ENCODE assay signal across 20 cellular contexts in genomic region chr2:151520976-151521375, GRCh38.
A peak's percentile ranks its signal among the peaks of the same experiment; 100 is the strongest.
DNase-seq lines count a peak whose midpoint lies in the region; ATAC-seq and TF ChIP-seq lines count a peak whose summit lies in the region.
"Had no signal": no experiment of that assay in that cellular context is flagged by ENCODE, and none has a peak within 500 bp of the region (broad histone marks: within the 10 kb centered on the region; RNA-seq: fewer than 3 reads in every experiment).

No MANE protein-coding gene starts in this region.

- H3K4me1 Mint-ChIP-seq in endodermal cell = peaks cover 5% of the 10 kb centered on the region
- H3K4me1 Mint-ChIP-seq: CD4-positive, CD25-positive, alpha-beta regulatory T cell had no signal

- no peak overlapping the region for H2BK15ac ChIP-seq in IMR-90 (ENCODE audit: low read depth, low read length)

- H2AK5ac ChIP-seq in IMR-90 (ENCODE audit: low read depth, low read length) = no peak overlapping the region

- H3K27ac Mint-ChIP-seq in endodermal cell = peak overlapping the region; percentile 67
- H3K27ac Mint-ChIP-seq: CD4-positive, CD25-positive, alpha-beta regulatory T cell had no signal

- no peak overlapping the region for H3K56ac ChIP-seq in IMR-90 (ENCODE audit: extremely low read depth, insufficient read depth, low read length)

- in situ Hi-C loops in IMR-90 (cut with MboI; ENCODE audit: low sequenced_read_pairs) = no loop called here

- no peak for TF ChIP-seq POLR2A in IMR-90 (IDR thresholded peaks at IDR 0.05; ENCODE audit: low read depth, low read length)

- H3K36me3 ChIP-seq in IMR-90 (ENCODE audit: control insufficient read depth, insufficient read depth, low read length) (no peaks in the 10 kb centered on the region), endodermal cell (ENCODE audit: control insufficient read depth, insufficient read depth, low read length) (no peaks in the 10 kb centered on the region), neural cell (ENCODE audit: insufficient read depth, low read length) (no peaks in the 10 kb centered on the region), smooth muscle cell (ENCODE audit: low read depth) (no peaks in the 10 kb centered on the region)
- H3K36me3 ChIP-seq: BE2C, Peyer's patch had no signal

- H4K91ac ChIP-seq in IMR-90 (ENCODE audit: insufficient read depth, low read depth, low read length) = no peak overlapping the region

- H3K4me2 ChIP-seq in IMR-90 (ENCODE audit: low read depth, low read length) (no peak overlapping the region), neural cell (ENCODE audit: low read length) (no peak overlapping the region), smooth muscle cell (no peak overlapping the region)
- H3K4me2 ChIP-seq: A549, KMS-11 had no signal

- no peak overlapping the region for H2BK20ac ChIP-seq in IMR-90 (ENCODE audit: low read depth, low read length)

- H3K79me2 ChIP-seq in neural cell (replicated peaks; ENCODE audit: insufficient read depth, low read length) (no peaks in the 10 kb centered on the region), smooth muscle cell (ENCODE audit: low read depth) (no peaks in the 10 kb centered on the region)

- H4K20me1 ChIP-seq in IMR-90 (ENCODE audit: insufficient read depth, low read length) (no peaks in the 10 kb centered on the region), neural cell (ENCODE audit: insufficient read depth) (no peaks in the 10 kb centered on the region), smooth muscle cell (ENCODE audit: low read depth) (no peaks in the 10 kb centered on the region)

- DNase-seq in IMR-90 = no peak
- no peak for DNase-seq in endodermal cell
- no peak for DNase-seq in smooth muscle cell (lab: John Stamatoyannopoulos, UW; ENCODE audit: unreplicated experiment)
- no peak for DNase-seq in midbrain (lab: John Stamatoyannopoulos, UW)
- no peak for DNase-seq in AG08395 (ENCODE audit: low spot score)
- DNase-seq in stimulated activated naive CD4-positive, alpha-beta T cell treated with Interleukin-2 at 50 U/mL for 16 hours (lab: John Stamatoyannopoulos, UW) = no peak
- DNase-seq: BE2C; CD4-positive, CD25-positive, alpha-beta regulatory T cell; EL; GF-D8; H7; NCI-H1105 treated with DMSO at 0.1 percent for 48 hours; NCI-H2081; NCI-H2171 treated with DMSO at 0.1 percent for 48 hours; NCI-H524 treated with DMSO at 0.1 percent for 48 hours; NCI-H82; Peyer's patch had no signal

- no peak overlapping the region for H3K4ac ChIP-seq in IMR-90 (ENCODE audit: low read depth, low read length)

- no peak overlapping the region for H3K23ac ChIP-seq in IMR-90 (ENCODE audit: low read depth, low read length)

- H2BK120ac ChIP-seq in IMR-90 (ENCODE audit: low read depth, low read length) = no peak overlapping the region

- no peak for TF ChIP-seq RAD21 in IMR-90 (IDR thresholded peaks at IDR 0.05; ENCODE audit: low read length)
- TF ChIP-seq RAD21 in neural cell (conservative IDR thresholded peaks at IDR 0.05) = no peak

- H3K9me3 ChIP-seq in IMR-90 (ENCODE audit: control insufficient read depth, insufficient read depth, low read length) (no peaks in the 10 kb centered on the region), endodermal cell (ENCODE audit: control insufficient read depth, low read length) (no peaks in the 10 kb centered on the region), neural cell (ENCODE audit: low read length) (no peaks in the 10 kb centered on the region), smooth muscle cell (replicated peaks; ENCODE audit: low read depth) (no peaks in the 10 kb centered on the region)
- H3K9me3 ChIP-seq: A549, BE2C, Peyer's patch had no signal

- intact Hi-C loops in IMR-90 (cut with micrococcal nuclease) = no loop called here

- no CpG with 5 or more reads among the region's 1 CpG for WGBS in IMR-90 (ENCODE audit: extremely low coverage in 2 of 2, insufficient read length in 1 of 2), 2 experiments
- 75% methylated on average over 1 of the region's 1 CpG; no CpG with 5 or more reads in 1 of the 2 experiments for WGBS in endodermal cell (ENCODE audit: insufficient coverage in 1 of 2, insufficient read length in 1 of 2), 2 experiments
- 71% methylated on average over 1 of the region's 1 CpG for WGBS in smooth muscle cell (ENCODE audit: low lambda C conversion rate)

- H3K9me1 ChIP-seq in IMR-90 (ENCODE audit: insufficient read depth, low read length) = no peaks in the 10 kb centered on the region

- H3K9me3 Mint-ChIP-seq in endodermal cell = no peaks in the 10 kb centered on the region

- H2AFZ ChIP-seq in IMR-90 (replicated peaks; ENCODE audit: low read length, poor library complexity) = no peak overlapping the region
- H2AFZ ChIP-seq in neural cell (ENCODE audit: low read depth, low read length) = no peak overlapping the region
- peak overlapping the region; percentile 2 for H2AFZ ChIP-seq in smooth muscle cell (ENCODE audit: low read depth)

- peak; percentile 82 for TF ChIP-seq EP300 in neural cell (conservative IDR thresholded peaks at IDR 0.05; ENCODE audit: poor library complexity, severe bottlenecking)

- no peak overlapping the region for H3K4me3 Mint-ChIP-seq in endodermal cell
- H3K4me3 Mint-ChIP-seq: CD4-positive, CD25-positive, alpha-beta regulatory T cell had no signal

- H3K4me1 ChIP-seq in IMR-90 (ENCODE audit: control insufficient read depth, insufficient read depth, low read length) = no peaks in the 10 kb centered on the region
- no peaks in the 10 kb centered on the region for H3K4me1 ChIP-seq in endodermal cell (ENCODE audit: control insufficient read depth, insufficient read depth, low read length)
- H3K4me1 ChIP-seq in smooth muscle cell (ENCODE audit: low read depth) = peaks cover 4% of the 10 kb centered on the region
- H3K4me1 ChIP-seq: A549, BE2C, Peyer's patch had no signal

- H3K9ac ChIP-seq in IMR-90 (ENCODE audit: low read depth, low read length) = no peak overlapping the region
- H3K9ac ChIP-seq in endodermal cell (ENCODE audit: extremely low read depth, low read length, poor library complexity, severe bottlenecking) = no peak overlapping the region
- no peak overlapping the region for H3K9ac ChIP-seq in neural cell (ENCODE audit: low read length)
- H3K9ac ChIP-seq in smooth muscle cell (ENCODE audit: low read depth) = no peak overlapping the region
- H3K9ac ChIP-seq: KMS-11 had no signal

- no peaks in the 10 kb centered on the region for H3K79me1 ChIP-seq in IMR-90 (ENCODE audit: low read depth in 1 of 2, low read length in 2 of 2)

- H3K36me3 Mint-ChIP-seq in endodermal cell (ENCODE audit: low read depth) = no peaks in the 10 kb centered on the region

- no peak overlapping the region for H3K14ac ChIP-seq in IMR-90 (replicated peaks; ENCODE audit: low read depth, low read length)

- no TSS peak for BruUV-seq in IMR-90 (replicated peaks; lab: Mats Ljungman, UMichigan)

- POLR2A ChIA-PET in IMR-90 (lab: Charles Lee; ENCODE audit: unreplicated experiment) = no interaction called here

- dilution Hi-C loops in IMR-90 (cut with HindIII; ENCODE audit: low sequenced_read_pairs, unreplicated experiment) = no loop called here

- H4K5ac ChIP-seq in IMR-90 (ENCODE audit: low read depth, low read length) = no peak overlapping the region

- no peak overlapping the region for H3K18ac ChIP-seq in IMR-90 (ENCODE audit: low read depth, low read length)

- H2BK5ac ChIP-seq in IMR-90 (ENCODE audit: low read depth, low read length, poor library complexity, severe bottlenecking) = no peak overlapping the region

- CTCF ChIA-PET in IMR-90 (lab: Yijun Ruan, JAX) = no interaction called here

- H3K9me2 ChIP-seq in neural cell (ENCODE audit: insufficient read depth, low read length) = no peaks in the 10 kb centered on the region

- no peak for TF ChIP-seq CTCF in IMR-90 (conservative IDR thresholded peaks at IDR 0.05; ENCODE audit: low read depth, low read length)
- TF ChIP-seq CTCF in endodermal cell (conservative IDR thresholded peaks at IDR 0.05) = no peak
- TF ChIP-seq CTCF in neural cell (IDR thresholded peaks at IDR 0.05; ENCODE audit: poor library complexity, severe bottlenecking) = no peak
- no peak for TF ChIP-seq CTCF in smooth muscle cell (IDR thresholded peaks at IDR 0.05; ENCODE audit: borderline replicate concordance, insufficient read depth, poor library complexity, severe bottlenecking)

- H3K27ac ChIP-seq in IMR-90 (ENCODE audit: insufficient read depth, low read length) (no peak overlapping the region), endodermal cell (ENCODE audit: low read depth, low read length) (no peak overlapping the region), neural cell (ENCODE audit: low read length) (no peak overlapping the region), smooth muscle cell (ENCODE audit: low read depth) (no peak overlapping the region)
- H3K27ac ChIP-seq: A549, KMS-11, Peyer's patch had no signal

- H3K27me3 ChIP-seq in IMR-90 (ENCODE audit: control insufficient read depth, insufficient read depth, low read length) (no peaks in the 10 kb centered on the region), endodermal cell (ENCODE audit: control insufficient read depth, insufficient read depth, low read length, poor library complexity, severe bottlenecking) (no peaks in the 10 kb centered on the region), neural cell (ENCODE audit: insufficient read depth, low read depth, low read length) (no peaks in the 10 kb centered on the region), smooth muscle cell (ENCODE audit: low read depth) (no peaks in the 10 kb centered on the region)
- H3K27me3 ChIP-seq: BE2C, Peyer's patch had no signal

- 0 out of 2 replicates have a peak, but pooled peaks have one; percentile 11 for ATAC-seq in IMR-90 (ENCODE audit: low read depth)
- ATAC-seq: A549 had no signal

- no peak overlapping the region for H2AK9ac ChIP-seq in IMR-90 (replicated peaks; ENCODE audit: low read depth, low read length, poor library complexity)

- H4K8ac ChIP-seq in IMR-90 (ENCODE audit: low read depth in 2 of 2, low read length in 2 of 2) = no peak overlapping the region

- H3F3A ChIP-seq in neural cell (ENCODE audit: insufficient read depth, low read length, poor library complexity, severe bottlenecking) (no peaks in the 10 kb centered on the region), smooth muscle cell (ENCODE audit: low read depth) (no peaks in the 10 kb centered on the region)

- H3K4me3 ChIP-seq in IMR-90 (ENCODE audit: insufficient read depth, low read depth, low read length) (no peak overlapping the region), endodermal cell (ENCODE audit: low read length) (no peak overlapping the region), neural cell (ENCODE audit: low read length) (no peak overlapping the region), smooth muscle cell (no peak overlapping the region)
- H3K4me3 ChIP-seq: A549, Peyer's patch had no signal

- H3K27me3 Mint-ChIP-seq in endodermal cell (ENCODE audit: insufficient read depth) = no peaks in the 10 kb centered on the region
- H3K27me3 Mint-ChIP-seq: CD4-positive, CD25-positive, alpha-beta regulatory T cell had no signal

TF ChIP-seq in IMR-90, 13 proteins besides CTCF, POLR2A, EP300 and RAD21:
- no peak for TF ChIP-seq RCOR1 (IDR thresholded peaks at IDR 0.05; ENCODE audit: insufficient replicate concordance, low read length)
- no peak for TF ChIP-seq MAFK (IDR thresholded peaks at IDR 0.05; ENCODE audit: low read depth, low read length)

TF ChIP-seq in neural cell, 6 proteins besides CTCF, POLR2A, EP300 and RAD21 (continues in another document):
- TF ChIP-seq POLR2AphosphoS5 (IDR thresholded peaks at IDR 0.05) = peak; percentile 81
